ENCODE assay signal across 8 cellular contexts in the genomic region with DNA sequence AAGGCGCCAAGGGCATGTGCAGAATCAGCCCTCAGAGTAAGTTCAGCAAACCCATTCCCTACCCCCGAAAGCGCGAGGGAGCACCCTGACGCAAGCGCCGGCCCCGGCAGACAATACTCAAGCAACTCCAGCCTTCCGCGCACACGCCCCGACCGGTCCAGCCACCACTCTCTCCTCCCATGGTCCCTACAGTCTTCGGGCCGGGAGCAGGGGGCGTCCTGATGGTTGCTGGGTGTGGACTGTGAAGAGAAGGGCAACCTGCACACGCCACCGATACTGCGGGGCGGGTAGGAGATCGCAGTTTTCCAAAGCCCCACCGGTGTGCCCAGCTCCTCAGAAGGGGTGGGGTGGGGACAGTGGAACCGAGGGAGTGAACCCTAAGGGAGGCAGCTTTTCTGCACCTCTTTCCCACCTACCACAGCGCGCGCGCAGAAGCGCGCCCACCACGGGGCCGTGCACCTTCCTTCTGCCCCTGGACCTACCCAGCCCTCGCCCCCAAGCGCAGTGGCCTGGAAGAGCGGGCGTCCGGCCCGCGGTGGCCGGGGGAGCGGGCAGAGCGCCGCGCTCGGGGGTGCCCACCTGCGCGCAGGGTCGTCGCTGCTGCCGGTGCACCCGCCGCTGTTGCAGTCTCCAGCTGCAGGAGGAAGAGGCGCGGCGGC.
DNase-seq lines count a peak whose midpoint lies in the region; ATAC-seq and TF ChIP-seq lines count a peak whose summit lies in the region.

No MANE protein-coding gene starts in this region.

- ATAC-seq in heart right ventricle, result peak in 7 of 8 donors; percentile 9 to 57 (median 38)
- peak in 1 of 4 donors; percentile 48 for ATAC-seq in psoas muscle
- no peak for ATAC-seq in GM21619 (IDR thresholded peaks at IDR 0.05; ENCODE audit: unreplicated experiment)

- TF ChIP-seq CTCF in heart right ventricle (IDR thresholded peaks at IDR 0.05) (no peak), psoas muscle (IDR thresholded peaks at IDR 0.05) (no peak)

- H3K9me3 ChIP-seq in heart right ventricle (no peaks in the 10 kb centered on the region), psoas muscle (no peaks in the 10 kb centered on the region)

- H3K27me3 ChIP-seq in heart right ventricle (peaks cover 0 to 83% (median 0%) of the 10 kb centered on the region in 7 donors), psoas muscle (ENCODE audit: insufficient read depth in 3 of 3, low read length in 2 of 3) (peaks cover 0 to 48% (median 2%) of the 10 kb centered on the region in 3 donors)

- WGBS in heart right ventricle, 2 donors, result 0 to 1% methylated on average over 43 to 52 of the region's 54 CpGs
- WGBS in psoas muscle, 3 donors, result 0 to 28% (median 1%) methylated on average over 11 to 54 of the region's 54 CpGs

- H3K4me1 ChIP-seq in heart right ventricle, result peaks cover 0 to 5% (median 0%) of the 10 kb centered on the region in 9 donors
- no peaks in the 10 kb centered on the region for H3K4me1 ChIP-seq in psoas muscle

- peak overlapping the region; percentile 40 for H3K4me3 ChIP-seq in GM08714 (ENCODE audit: low read length)
- H3K4me3 ChIP-seq in heart right ventricle, result peak overlapping the region; percentile 32 to 58 (median 51)
- peak overlapping the region; percentile 57 for H3K4me3 ChIP-seq in psoas muscle

- intact Hi-C loops in heart right ventricle (cut with DNase I), result no loop called here
- intact Hi-C loops in psoas muscle (cut with DNase I), result no loop called here

- H3K27ac ChIP-seq in heart right ventricle (no peak overlapping the region), psoas muscle (no peak overlapping the region)

- H3K36me3 ChIP-seq in heart right ventricle (no peaks in the 10 kb centered on the region), psoas muscle (ENCODE audit: insufficient read depth in 1 of 2, low read depth in 1 of 2) (no peaks in the 10 kb centered on the region)

- DNase-seq in NCI-H748 (lab: John Stamatoyannopoulos, UW; ENCODE audit: unreplicated experiment), result peak; percentile 75
- peak; percentile 73 for DNase-seq in activated effector memory CD4-positive, alpha-beta T cell treated with anti-CD3 and anti-CD28 coated beads, Interleukin-2, amount 50 U/mL, for 16 hours
- peak in 1 of 2 donors; percentile 3 for DNase-seq in heart right ventricle
- DNase-seq in psoas muscle, result peak; percentile 17 to 52
- no peak for DNase-seq in NCI-H1436 (lab: John Stamatoyannopoulos, UW)
- no peak for DNase-seq in OCI-M2 (lab: John Stamatoyannopoulos, UW; ENCODE audit: unreplicated experiment)

Comparison
In these comparisons a context has a peak if more than half of its experiments do, and no peak if none do; other contexts are left out.
1. DNase-seq: peak in NCI-H748 (single experiment), activated effector memory CD4-positive, alpha-beta T cell treated with anti-CD3 and anti-CD28 coated beads, Interleukin-2, amount 50 U/mL, for 16 hours (single experiment) and psoas muscle (2 of 2); none in NCI-H1436 (single experiment) and OCI-M2 (single experiment).
2. Peak in every context shown above with its lines, with median percentiles within 50 percentile points of each other: H3K4me3 ChIP-seq.